In genomic region chr16:68860978-68861892, GRCh38 we compare ENCODE assay signal across 30 cellular contexts.
"Had no signal": no experiment of that assay in that cellular context is flagged by ENCODE, and none has a peak within 500 bp of the region (broad histone marks: within the 10 kb centered on the region; RNA-seq: fewer than 3 reads in every experiment).

No MANE protein-coding gene starts in this region.

- H3K4me3 Mint-ChIP-seq: activated CD4-positive, alpha-beta memory T cell treated with anti-CD3 and anti-CD28 coated beads, Interleukin-2, amount 10 ng/mL, durations not matched to agents 7 days and 5 days; activated CD4-positive, alpha-beta T cell treated with anti-CD3 and anti-CD28 coated beads, Interleukin-2, amount 10 ng/mL, durations not matched to agents 24 days and 14 days; activated naive CD4-positive, alpha-beta T cell treated with anti-CD3 and anti-CD28 coated beads, Interleukin-2, amount 50 U/mL, for 24 hours; activated naive CD8-positive, alpha-beta T cell treated with anti-CD3 and anti-CD28 coated beads, Interleukin-2, amount 50 U/mL, for 24 hours; activated T-cell treated with anti-CD3 and anti-CD28 coated beads, Interleukin-2, amount 50 U/mL, for 24 hours; activated T-helper 17 cell treated with anti-CD3 and anti-CD28 coated beads, Interleukin-2, amount 50 U/mL, for 72 hours; natural killer cell treated with Interleukin-12 subunit alpha and Interleukin-12 subunit beta and Interleukin-15 and Interleukin-18, amount 100 ng/mL, for 72 hours; stimulated activated naive CD8-positive, alpha-beta T cell treated with anti-CD3 and anti-CD28 coated beads, Interleukin-15, Interleukin-2, amounts not matched to agents 100 ng/mL and 50 ng/mL, for 24 hours had no signal

- H3K27me3 ChIP-seq: colonic mucosa, left lung, neutrophil, right lobe of liver, upper lobe of left lung, vagina had no signal

- DNase-seq: activated CD4-positive, alpha-beta memory T cell treated with anti-CD3 and anti-CD28 coated beads, Interleukin-2, amount 10 ng/mL, durations not matched to agents 7 days and 5 days; activated CD4-positive, alpha-beta T cell treated with anti-CD3 and anti-CD28 coated beads, Interleukin-2, amount 10 ng/mL, durations not matched to agents 24 days and 14 days; activated CD4-positive, CD25-positive, alpha-beta regulatory T cell treated with anti-CD3 and anti-CD28 coated beads, Interleukin-2, amount 50 U/mL, for 72 hours; activated CD8-positive, alpha-beta memory T cell treated with anti-CD3 and anti-CD28 coated beads, Interleukin-2, amount 50 U/mL, for 48 hours; activated naive CD8-positive, alpha-beta T cell treated with anti-CD3 and anti-CD28 coated beads, Interleukin-2, amount 50 U/mL, for 24 hours; activated T-cell treated with anti-CD3 and anti-CD28 coated beads, Interleukin-2, amount 50 U/mL, for 24 hours; cerebellar nuclear complex; colonic mucosa; effector CD8-positive, alpha-beta T cell; left lung; lower lobe of right lung; mesenchymal stem cell; mucosa of descending colon; right lobe of liver; stimulated activated CD4-positive, alpha-beta T cell treated with anti-CD3 and anti-CD28 coated beads, Interleukin-2, amount 100 ng/mL, for 48 hours; substantia nigra; SW 1271; T-helper 2 cell; upper lobe of left lung; WERI-Rb-1 had no signal

- H3K9me3 ChIP-seq: colonic mucosa, left lung, lower lobe of right lung, mucosa of descending colon, neutrophil, right lobe of liver, upper lobe of left lung, vagina had no signal

- H3K4me3 ChIP-seq: colonic mucosa, left lung, lower lobe of right lung, mucosa of descending colon, right lobe of liver, upper lobe of left lung, vagina had no signal

- H3K36me3 ChIP-seq: colonic mucosa, WERI-Rb-1 had no signal

- FAIRE-seq: endometrium, frontal cortex, islet of Langerhans had no signal

- H3K9me3 Mint-ChIP-seq: activated CD4-positive, alpha-beta memory T cell treated with anti-CD3 and anti-CD28 coated beads, Interleukin-2, amount 10 ng/mL, durations not matched to agents 7 days and 5 days; activated CD4-positive, alpha-beta T cell treated with anti-CD3 and anti-CD28 coated beads, Interleukin-2, amount 10 ng/mL, durations not matched to agents 24 days and 14 days; activated naive CD4-positive, alpha-beta T cell treated with anti-CD3 and anti-CD28 coated beads, Interleukin-2, amount 50 U/mL, for 24 hours; activated naive CD8-positive, alpha-beta T cell treated with anti-CD3 and anti-CD28 coated beads, Interleukin-2, amount 50 U/mL, for 24 hours; activated T-cell treated with anti-CD3 and anti-CD28 coated beads, Interleukin-2, amount 50 U/mL, for 24 hours; activated T-helper 17 cell treated with anti-CD3 and anti-CD28 coated beads, Interleukin-2, amount 50 U/mL, for 72 hours; natural killer cell treated with Interleukin-12 subunit alpha and Interleukin-12 subunit beta and Interleukin-15 and Interleukin-18, amount 100 ng/mL, for 72 hours; stimulated activated naive CD8-positive, alpha-beta T cell treated with anti-CD3 and anti-CD28 coated beads, Interleukin-15, Interleukin-2, amounts not matched to agents 100 ng/mL and 50 ng/mL, for 24 hours had no signal

- H3K27ac ChIP-seq: colonic mucosa, epithelial cell of prostate, left lung, lower lobe of right lung, neutrophil, right lobe of liver, upper lobe of left lung, vagina, WERI-Rb-1 had no signal

- H3K27ac Mint-ChIP-seq: activated CD4-positive, alpha-beta memory T cell treated with anti-CD3 and anti-CD28 coated beads, Interleukin-2, amount 10 ng/mL, durations not matched to agents 7 days and 5 days; activated CD4-positive, alpha-beta T cell treated with anti-CD3 and anti-CD28 coated beads, Interleukin-2, amount 10 ng/mL, durations not matched to agents 24 days and 14 days; activated naive CD4-positive, alpha-beta T cell treated with anti-CD3 and anti-CD28 coated beads, Interleukin-2, amount 50 U/mL, for 24 hours; activated naive CD8-positive, alpha-beta T cell treated with anti-CD3 and anti-CD28 coated beads, Interleukin-2, amount 50 U/mL, for 24 hours; activated T-cell treated with anti-CD3 and anti-CD28 coated beads, Interleukin-2, amount 50 U/mL, for 24 hours; activated T-helper 17 cell treated with anti-CD3 and anti-CD28 coated beads, Interleukin-2, amount 50 U/mL, for 72 hours; natural killer cell treated with Interleukin-12 subunit alpha and Interleukin-12 subunit beta and Interleukin-15 and Interleukin-18, amount 100 ng/mL, for 72 hours; stimulated activated naive CD8-positive, alpha-beta T cell treated with anti-CD3 and anti-CD28 coated beads, Interleukin-15, Interleukin-2, amounts not matched to agents 100 ng/mL and 50 ng/mL, for 24 hours had no signal

- H3K4me1 Mint-ChIP-seq: activated CD4-positive, alpha-beta memory T cell treated with anti-CD3 and anti-CD28 coated beads, Interleukin-2, amount 10 ng/mL, durations not matched to agents 7 days and 5 days; activated CD4-positive, alpha-beta T cell treated with anti-CD3 and anti-CD28 coated beads, Interleukin-2, amount 10 ng/mL, durations not matched to agents 24 days and 14 days; activated T-helper 17 cell treated with anti-CD3 and anti-CD28 coated beads, Interleukin-2, amount 50 U/mL, for 72 hours had no signal

- H3K4me1 ChIP-seq: colonic mucosa, lower lobe of right lung, right lobe of liver, vagina had no signal

- H3K27me3 Mint-ChIP-seq: activated CD4-positive, alpha-beta memory T cell treated with anti-CD3 and anti-CD28 coated beads, Interleukin-2, amount 10 ng/mL, durations not matched to agents 7 days and 5 days; activated CD4-positive, alpha-beta T cell treated with anti-CD3 and anti-CD28 coated beads, Interleukin-2, amount 10 ng/mL, durations not matched to agents 24 days and 14 days; activated naive CD4-positive, alpha-beta T cell treated with anti-CD3 and anti-CD28 coated beads, Interleukin-2, amount 50 U/mL, for 24 hours; activated naive CD8-positive, alpha-beta T cell treated with anti-CD3 and anti-CD28 coated beads, Interleukin-2, amount 50 U/mL, for 24 hours; activated T-cell treated with anti-CD3 and anti-CD28 coated beads, Interleukin-2, amount 50 U/mL, for 24 hours; activated T-helper 17 cell treated with anti-CD3 and anti-CD28 coated beads, Interleukin-2, amount 50 U/mL, for 72 hours; natural killer cell treated with Interleukin-12 subunit alpha and Interleukin-12 subunit beta and Interleukin-15 and Interleukin-18, amount 100 ng/mL, for 72 hours; stimulated activated naive CD8-positive, alpha-beta T cell treated with anti-CD3 and anti-CD28 coated beads, Interleukin-15, Interleukin-2, amounts not matched to agents 100 ng/mL and 50 ng/mL, for 24 hours had no signal

- ATAC-seq: activated naive CD8-positive, alpha-beta T cell treated with anti-CD3 and anti-CD28 coated beads, Interleukin-2, amount 50 U/mL, for 24 hours; activated T-helper 17 cell treated with anti-CD3 and anti-CD28 coated beads, Interleukin-2, amount 50 U/mL, for 72 hours; left lung; lower lobe of right lung; mucosa of descending colon; natural killer cell treated with Interleukin-12 subunit alpha and Interleukin-12 subunit beta and Interleukin-15 and Interleukin-18, amount 100 ng/mL, for 72 hours had no signal
